13 cellular contexts compared by ENCODE assay signal in genomic region chr2:181955010-181955409, GRCh38. TPM values are rescaled to one million over a fixed set of nuclear protein-coding genes. Genes with fewer than 3 reads are reported as not detected.
DNase-seq lines count a peak whose midpoint lies in the region; ATAC-seq and TF ChIP-seq lines count a peak whose summit lies in the region.
"Had no signal": no experiment of that assay in that cellular context is flagged by ENCODE, and none has a peak within 500 bp of the region (broad histone marks: within the 10 kb centered on the region; RNA-seq: fewer than 3 reads in every experiment).

No MANE protein-coding gene starts in this region.

- ATAC-seq in IMR-90 (ENCODE audit: low read depth) (peak; percentile 8), GM23338 (no peak)

- H3K14ac ChIP-seq in IMR-90 (replicated peaks; ENCODE audit: low read depth, low read length) = no peak overlapping the region; the same call in 1 of the 2 replicates

- H3K4me1 ChIP-seq in IMR-90 (ENCODE audit: control insufficient read depth, insufficient read depth, low read length) = peaks cover 5% of the 10 kb centered on the region; the same call in 1 of the 2 replicates
- no peaks in the 10 kb centered on the region for H3K4me1 ChIP-seq in GM23338 (ENCODE audit: insufficient read depth)
- H3K4me1 ChIP-seq: SJCRH30 had no signal

- H3K4me1 Mint-ChIP-seq in nephron progenitor cell = peaks cover 6% of the 10 kb centered on the region
- peaks cover 8% of the 10 kb centered on the region for H3K4me1 Mint-ChIP-seq in GM23338

- no peaks in the 10 kb centered on the region for H3K36me3 Mint-ChIP-seq in nephron progenitor cell (ENCODE audit: low read depth)
- no peaks in the 10 kb centered on the region for H3K36me3 Mint-ChIP-seq in GM23338 (ENCODE audit: low read depth)
- H3K36me3 Mint-ChIP-seq: activated naive CD4-positive, alpha-beta T cell treated with anti-CD3 and anti-CD28 coated beads, Interleukin-2, amount 10 ng/mL, durations not matched to agents 7 days and 5 days; naive thymus-derived CD8-positive, alpha-beta T cell had no signal

- no peak overlapping the region for H2AFZ ChIP-seq in IMR-90 (replicated peaks; ENCODE audit: low read length, poor library complexity)
- H2AFZ ChIP-seq in GM23338 = no peak overlapping the region

- H3K4me2 ChIP-seq in IMR-90 (ENCODE audit: low read depth, low read length) (peak overlapping the region; percentile 63), GM23338 (no peak overlapping the region)

- H2BK120ac ChIP-seq in IMR-90 (ENCODE audit: low read depth, low read length) = peak overlapping the region; percentile 90; the same call in 1 of the 2 replicates

- H2BK20ac ChIP-seq in IMR-90 (ENCODE audit: low read depth, low read length) = no peak overlapping the region

- H3K9me2 ChIP-seq in GM23338 (ENCODE audit: insufficient read depth) = no peaks in the 10 kb centered on the region

- H4K20me1 ChIP-seq in IMR-90 (ENCODE audit: insufficient read depth, low read length) (no peaks in the 10 kb centered on the region), GM23338 (replicated peaks; ENCODE audit: insufficient read depth) (no peaks in the 10 kb centered on the region)

- dilution Hi-C loops in IMR-90 (cut with HindIII; ENCODE audit: low sequenced_read_pairs, unreplicated experiment) = no loop called here

- H2AK9ac ChIP-seq in IMR-90 (replicated peaks; ENCODE audit: low read depth, low read length, poor library complexity) = no peak overlapping the region

- in situ Hi-C loops in IMR-90 (cut with MboI; ENCODE audit: low sequenced_read_pairs) = no loop called here

- TF ChIP-seq RAD21 in IMR-90 (IDR thresholded peaks at IDR 0.05; ENCODE audit: low read length) = no peak

- no peak overlapping the region for H2BK15ac ChIP-seq in IMR-90 (ENCODE audit: low read depth, low read length)

- CTCF ChIA-PET in IMR-90 (lab: Yijun Ruan, JAX) = interaction anchor here (0.6 to 1.1 kb wide), 7 partner anchors 9 to 114 kb away, joined by 3 to 4 read pairs (median 3); no protein-coding TSS in a partner anchor

- H3K23ac ChIP-seq in IMR-90 (ENCODE audit: low read depth, low read length) = no peak overlapping the region

- TF ChIP-seq POLR2A in IMR-90 (IDR thresholded peaks at IDR 0.05; ENCODE audit: low read depth, low read length) = no peak

- TF ChIP-seq CTCF in AG09319 (IDR thresholded peaks at IDR 0.05; ENCODE audit: low read depth, low read length) = no peak
- no peak for TF ChIP-seq CTCF in IMR-90 (conservative IDR thresholded peaks at IDR 0.05; ENCODE audit: low read depth, low read length)
- TF ChIP-seq CTCF in nephron progenitor cell (IDR thresholded peaks at IDR 0.05) = no peak
- TF ChIP-seq CTCF in GM23338 (conservative IDR thresholded peaks at IDR 0.05; ENCODE audit: low read depth in 2 of 2) = no peak

- H3K27ac Mint-ChIP-seq in nephron progenitor cell = no peak overlapping the region
- no peak overlapping the region for H3K27ac Mint-ChIP-seq in GM23338
- H3K27ac Mint-ChIP-seq: activated CD8-positive, alpha-beta T cell treated with anti-CD3 and anti-CD28 coated beads for 36 hours; activated naive CD4-positive, alpha-beta T cell treated with anti-CD3 and anti-CD28 coated beads, Interleukin-2, amount 10 ng/mL, durations not matched to agents 7 days and 5 days; CD4-positive, alpha-beta T cell; naive thymus-derived CD8-positive, alpha-beta T cell had no signal

- peak; percentile 65 for DNase-seq in AG09319 (ENCODE audit: extremely low read depth, low read depth)
- peak; percentile 82 for DNase-seq in IMR-90
- DNase-seq in amniotic epithelial cell (ENCODE audit: low read depth) = peak; percentile 36
- peak; percentile 33 for DNase-seq in kidney glomerular epithelial cell (lab: John Stamatoyannopoulos, UW)
- no peak for DNase-seq in OCI-M2 (lab: John Stamatoyannopoulos, UW; ENCODE audit: unreplicated experiment)
- DNase-seq in stimulated activated CD4-positive, alpha-beta T cell treated with anti-CD3 and anti-CD28 coated beads, Interleukin-4, amount 100 ng/mL, for 1 hour = no peak
- no peak for DNase-seq in nephron progenitor cell
- no peak for DNase-seq in GM23338 (ENCODE audit: low spot score)
- DNase-seq: activated CD8-positive, alpha-beta T cell treated with anti-CD3 and anti-CD28 coated beads for 36 hours; SJCRH30 had no signal

- H3K27me3 ChIP-seq in IMR-90 (ENCODE audit: control insufficient read depth, insufficient read depth, low read length) (no peaks in the 10 kb centered on the region), GM23338 (ENCODE audit: insufficient read depth) (no peaks in the 10 kb centered on the region)
- H3K27me3 ChIP-seq: SJCRH30 had no signal

- no peaks in the 10 kb centered on the region for H3K9me3 Mint-ChIP-seq in nephron progenitor cell
- H3K9me3 Mint-ChIP-seq in GM23338 = no peaks in the 10 kb centered on the region
- H3K9me3 Mint-ChIP-seq: activated CD8-positive, alpha-beta T cell treated with anti-CD3 and anti-CD28 coated beads for 36 hours; activated naive CD4-positive, alpha-beta T cell treated with anti-CD3 and anti-CD28 coated beads, Interleukin-2, amount 10 ng/mL, durations not matched to agents 7 days and 5 days; CD4-positive, alpha-beta T cell; naive thymus-derived CD8-positive, alpha-beta T cell had no signal

- H3K79me2 ChIP-seq in GM23338 (replicated peaks; ENCODE audit: insufficient read depth) = no peaks in the 10 kb centered on the region

- BruUV-seq in IMR-90 (replicated peaks; lab: Mats Ljungman, UMichigan) = no TSS peak

- intact Hi-C loops in IMR-90 (cut with micrococcal nuclease) = no loop called here

- H3F3A ChIP-seq in GM23338 (replicated peaks; ENCODE audit: low read depth) = no peaks in the 10 kb centered on the region

- H3K27me3 Mint-ChIP-seq in nephron progenitor cell (ENCODE audit: low read depth, poor library complexity) (no peaks in the 10 kb centered on the region), GM23338 (ENCODE audit: insufficient read depth, low read depth, poor library complexity) (no peaks in the 10 kb centered on the region)

- 0 out of 2 replicates have a peak, but pooled peaks cover 2% of the 10 kb centered on the region for H3K9me1 ChIP-seq in IMR-90 (ENCODE audit: insufficient read depth, low read length)

- no peak overlapping the region for H3K56ac ChIP-seq in IMR-90 (ENCODE audit: extremely low read depth, insufficient read depth, low read length)

- POLR2A ChIA-PET in IMR-90 (lab: Charles Lee; ENCODE audit: unreplicated experiment) = no interaction called here

- H3K4ac ChIP-seq in IMR-90 (ENCODE audit: low read depth, low read length) = peak overlapping the region; percentile 59; the same call in 1 of the 2 replicates

- H3K4me3 Mint-ChIP-seq in nephron progenitor cell (no peak overlapping the region), GM23338 (no peak overlapping the region)
- H3K4me3 Mint-ChIP-seq: activated naive CD4-positive, alpha-beta T cell treated with anti-CD3 and anti-CD28 coated beads, Interleukin-2, amount 10 ng/mL, durations not matched to agents 7 days and 5 days had no signal

- no peaks in the 10 kb centered on the region for H3K9me3 ChIP-seq in IMR-90 (ENCODE audit: control insufficient read depth, insufficient read depth, low read length)
- H3K9me3 ChIP-seq: SJCRH30 had no signal

- H4K8ac ChIP-seq in IMR-90 (ENCODE audit: low read depth in 2 of 2, low read length in 2 of 2) = peak overlapping the region; percentile 47 to 58; a peak in 3 of 4 replicates

- H3K27ac ChIP-seq in IMR-90 (ENCODE audit: insufficient read depth, low read length) (no peak overlapping the region), GM23338 (ENCODE audit: low read depth) (no peak overlapping the region)
- H3K27ac ChIP-seq: SJCRH30 had no signal

- no peak overlapping the region for H3K4me3 ChIP-seq in IMR-90 (ENCODE audit: insufficient read depth, low read depth, low read length)
- H3K4me3 ChIP-seq in GM23338 = no peak overlapping the region
- H3K4me3 ChIP-seq: SJCRH30 had no signal

- H3K79me1 ChIP-seq in IMR-90 (ENCODE audit: low read depth in 1 of 2, low read length in 2 of 2) = no peaks in the 10 kb centered on the region

- H3K18ac ChIP-seq in IMR-90 (ENCODE audit: low read depth, low read length) = peak overlapping the region; percentile 71

- no peak overlapping the region for H4K5ac ChIP-seq in IMR-90 (ENCODE audit: low read depth, low read length)

- H2AK5ac ChIP-seq in IMR-90 (ENCODE audit: low read depth, low read length) = no peak overlapping the region

- H2BK5ac ChIP-seq in IMR-90 (ENCODE audit: low read depth, low read length, poor library complexity, severe bottlenecking) = peak overlapping the region; percentile 48

- H4K91ac ChIP-seq in IMR-90 (ENCODE audit: insufficient read depth, low read depth, low read length) = peak overlapping the region; percentile 25; the same call in 1 of the 2 replicates

- H3K9ac ChIP-seq in IMR-90 (ENCODE audit: low read depth, low read length) = no peak overlapping the region

- no CpG with 5 or more reads among the region's 1 CpG for WGBS in IMR-90 (ENCODE audit: extremely low coverage in 2 of 2, insufficient read length in 1 of 2), 2 experiments

- no peaks in the 10 kb centered on the region for H3K36me3 ChIP-seq in IMR-90 (ENCODE audit: control insufficient read depth, insufficient read depth, low read length)
- H3K36me3 ChIP-seq in GM23338 (ENCODE audit: insufficient read depth) = no peaks in the 10 kb centered on the region
- H3K36me3 ChIP-seq: SJCRH30 had no signal

TF ChIP-seq in IMR-90, 13 proteins besides CTCF, POLR2A, EP300 and RAD21:
- TF ChIP-seq MXI1 (IDR thresholded peaks at IDR 0.05; ENCODE audit: borderline replicate concordance, low read depth, low read length) (no peak), FOS (IDR thresholded peaks at IDR 0.05; ENCODE audit: low read depth, low read length) (peak; percentile 54)
TF ChIP-seq in IMR-90: peak in this region for 1.

TF ChIP-seq in GM23338, 12 proteins besides CTCF, POLR2A, EP300 and RAD21 (continues in another document):
- TF ChIP-seq EZH2phosphoT487 (IDR thresholded peaks at IDR 0.05; ENCODE audit: unreplicated experiment) (no peak), EZH2 (IDR thresholded peaks at IDR 0.05; ENCODE audit: low read depth, unreplicated experiment) (no peak), ZNF331 (CRISPR knock-in tag; IDR thresholded peaks at IDR 0.05; ENCODE audit: low read depth) (no peak)

RNA-seq across cellular contexts. Expression of gene PPP1R1C, which starts 30.6 kb away (rescaled TPM):
- 0.28 and 0.36 TPM in 2 replicates for total RNA-seq in IMR-90 (2012; rRNA removed)
- 0.10 and 0.34 TPM in 2 replicates for polyA plus RNA-seq in IMR-90 (2012; rRNA removed)
- polyA plus RNA-seq in IMR-90 (2012; cell fraction: cytosol; rRNA removed) = 0.11 TPM in 1 of 2 replicates, not detected in the other
- 0.46 TPM in 1 of 2 replicates, not detected in the other for polyA plus RNA-seq in IMR-90 (2012; cell fraction: nucleus; rRNA removed; ENCODE audit: low replicate concordance)
- 3.5 and 5.7 TPM in 2 replicates for total RNA-seq in GM23338 (2014; rRNA removed; shearing (Covaris generic))
- 14.6 and 18.8 TPM in 2 replicates for polyA plus RNA-seq in GM23338 (2016; fragmentation: Nextera tagmentation; extraction: Ambion mirVana)
- total RNA-seq: activated CD8-positive, alpha-beta T cell treated with anti-CD3 and anti-CD28 coated beads for 36 hours; CD4-positive, alpha-beta T cell; naive thymus-derived CD8-positive, alpha-beta T cell; SJCRH30 had no signal
- polyA plus RNA-seq: naive thymus-derived CD8-positive, alpha-beta T cell had no signal

Comparison
In these comparisons a context has a peak if more than half of its experiments do, and no peak if none do; other contexts are left out.
1. DNase-seq: peak in AG09319 (single experiment), IMR-90 (single experiment), amniotic epithelial cell (single experiment) and kidney glomerular epithelial cell (single experiment); none in OCI-M2 (single experiment), stimulated activated CD4-positive, alpha-beta T cell treated with anti-CD3 and anti-CD28 coated beads, Interleukin-4, amount 100 ng/mL, for 1 hour (single experiment), nephron progenitor cell (single experiment) and GM23338 (single experiment).